In the genomic region with DNA sequence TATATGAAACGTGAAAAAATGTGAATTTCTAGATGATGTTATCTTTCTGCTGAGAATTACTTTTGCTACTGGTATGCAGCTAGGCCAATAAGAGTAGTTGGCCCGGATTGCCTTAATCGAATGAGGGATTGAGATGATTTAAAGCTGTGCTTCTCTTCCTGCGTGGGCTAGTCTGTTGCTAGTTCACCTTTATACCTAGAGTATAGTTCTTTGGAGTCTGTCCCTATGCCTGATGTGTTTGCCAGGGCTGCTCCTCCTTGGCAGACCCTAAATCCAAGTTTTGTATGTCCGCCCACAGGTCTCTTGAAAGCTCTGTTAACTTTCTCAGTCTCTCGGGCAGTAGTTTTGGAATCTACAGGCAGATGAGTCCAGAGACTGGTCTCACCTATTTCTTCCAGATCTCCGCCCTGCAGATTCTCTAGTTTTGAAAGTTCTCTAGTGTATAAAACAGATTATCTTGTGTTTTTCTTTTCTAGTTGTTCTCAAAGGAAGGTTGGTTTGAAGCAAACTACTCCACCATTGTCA, we compare ENCODE assay signal across 12 cellular contexts.
A peak's percentile ranks its signal among the peaks of the same experiment; 100 is the strongest.
DNase-seq lines count a peak whose midpoint lies in the region; ATAC-seq, FAIRE-seq and TF ChIP-seq lines count a peak whose summit lies in the region.
"Had no signal": no experiment of that assay in that cellular context is flagged by ENCODE, and none has a peak within 500 bp of the region (broad histone marks: within the 10 kb centered on the region; RNA-seq: fewer than 3 reads in every experiment).

No MANE protein-coding gene starts in this region.

- WGBS in heart left ventricle, 4 donors: 68 to 77% (median 74%) methylated on average over 7 of the region's 7 CpGs
- 87 to 89% methylated on average over 7 of the region's 7 CpGs for WGBS in esophagus, 2 donors

- FAIRE-seq in urothelium cell line (lab: Jason Lieb, UNC): no peak

- H3K36me3 ChIP-seq in heart left ventricle (peaks cover 0 to 22% (median under 1%) of the 10 kb centered on the region in 9 donors), esophagus (ENCODE audit: control insufficient read depth in 2 of 2, insufficient read depth in 2 of 2, low read length in 1 of 2) (no peaks in the 10 kb centered on the region), thoracic aorta (peaks cover 2% of the 10 kb centered on the region)
- peaks cover 8% of the 10 kb centered on the region for H3K36me3 ChIP-seq in effector memory CD4-positive, alpha-beta T cell (ENCODE audit: control insufficient read depth, insufficient read depth, low read length)

- H3K27ac ChIP-seq in heart left ventricle (peak overlapping the region in 11 of 12 donors; percentile 12 to 86 (median 48)), esophagus (ENCODE audit: low read depth in 2 of 2, low read length in 1 of 2) (peak overlapping the region; percentile 4 to 9), thoracic aorta (peak overlapping the region; percentile 51 to 64)
- no peak overlapping the region for H3K27ac ChIP-seq in effector memory CD4-positive, alpha-beta T cell (ENCODE audit: insufficient read depth, low read length, poor library complexity, severe bottlenecking)
- H3K27ac ChIP-seq: epithelial cell of prostate had no signal

- H3K9me3 ChIP-seq in heart left ventricle: peaks cover 0 to 4% (median 0%) of the 10 kb centered on the region in 12 donors
- no peaks in the 10 kb centered on the region for H3K9me3 ChIP-seq in esophagus (ENCODE audit: control insufficient read depth in 2 of 2, insufficient read depth in 1 of 2, low read depth in 1 of 2, low read length in 1 of 2)
- no peaks in the 10 kb centered on the region for H3K9me3 ChIP-seq in thoracic aorta
- H3K9me3 ChIP-seq in effector memory CD4-positive, alpha-beta T cell (ENCODE audit: control insufficient read depth, low read length): no peaks in the 10 kb centered on the region

- in situ Hi-C loops in GM13977 (cut with MboI; ENCODE audit: low pct_unique_long_range_greater_than_20kb, low sequenced_read_pairs, unreplicated experiment): no loop called here

- no peak overlapping the region for H3K4me3 ChIP-seq in heart left ventricle
- H3K4me3 ChIP-seq in esophagus (ENCODE audit: low read depth in 1 of 2, low read length in 2 of 2): no peak overlapping the region
- H3K4me3 ChIP-seq in thoracic aorta: peak overlapping the region; percentile 6
- no peak overlapping the region for H3K4me3 ChIP-seq in effector memory CD4-positive, alpha-beta T cell (ENCODE audit: insufficient read depth, low read depth, low read length, poor library complexity, severe bottlenecking)

- TF ChIP-seq CTCF in heart left ventricle (IDR thresholded peaks at IDR 0.05) (no peak), thoracic aorta (IDR thresholded peaks at IDR 0.05) (no peak), GM13977 (IDR thresholded peaks at IDR 0.05; ENCODE audit: extremely low read depth, insufficient read depth, missing control alignments) (no peak)

- DNase-seq in heart left ventricle: no peak
- DNase-seq in left cardiac atrium: no peak
- DNase-seq in thoracic aorta (ENCODE audit: low spot score): no peak
- no peak for DNase-seq in effector memory CD4-positive, alpha-beta T cell
- no peak for DNase-seq in GM13977 (ENCODE audit: low spot score)
- DNase-seq in urothelium cell line (ENCODE audit: low spot score): no peak
- DNase-seq: activated T-cell treated with anti-CD3 and anti-CD28 coated beads for 4 hours, DND-41, NCI-H2107 had no signal

- ATAC-seq in heart left ventricle: no peak
- no peak for ATAC-seq in left cardiac atrium
- peak; percentile 5 for ATAC-seq in HG03354 (IDR thresholded peaks at IDR 0.05; ENCODE audit: poor library complexity, severe bottlenecking, unreplicated experiment)
- no peak for ATAC-seq in thoracic aorta (ENCODE audit: insufficient number of reproducible peaks, low FRiP score, low read depth)

- no peaks in the 10 kb centered on the region for H3K27me3 ChIP-seq in heart left ventricle
- H3K27me3 ChIP-seq in esophagus (ENCODE audit: control insufficient read depth in 1 of 2, insufficient read depth in 2 of 2, low read length in 2 of 2): no peaks in the 10 kb centered on the region
- no peaks in the 10 kb centered on the region for H3K27me3 ChIP-seq in thoracic aorta (replicated peaks; ENCODE audit: insufficient read depth)
- no peaks in the 10 kb centered on the region for H3K27me3 ChIP-seq in effector memory CD4-positive, alpha-beta T cell (replicated peaks; ENCODE audit: control insufficient read depth, insufficient read depth, low read length, poor library complexity, severe bottlenecking)

- H3K4me1 ChIP-seq in heart left ventricle: peaks cover 4 to 92% (median 61%) of the 10 kb centered on the region in 12 donors
- H3K4me1 ChIP-seq in esophagus (ENCODE audit: control insufficient read depth in 2 of 2, insufficient read depth in 2 of 2, low read length in 1 of 2): no peaks in the 10 kb centered on the region
- peaks cover 50 to 55% of the 10 kb centered on the region in 2 donors for H3K4me1 ChIP-seq in thoracic aorta (ENCODE audit: control insufficient read depth in 1 of 2, low read depth in 2 of 2)
- no peaks in the 10 kb centered on the region for H3K4me1 ChIP-seq in effector memory CD4-positive, alpha-beta T cell (ENCODE audit: control insufficient read depth, insufficient read depth, low read length, poor library complexity, severe bottlenecking)

- no peak for TF ChIP-seq POLR2A in heart left ventricle (IDR thresholded peaks at IDR 0.05)

- intact Hi-C loops in heart left ventricle (cut with DNase I): loop anchor here in 1 of 10 donors (5.0 kb wide), 1 partner anchor 37 kb away; no protein-coding TSS in a partner anchor
- intact Hi-C loops in left cardiac atrium (cut with DNase I): no loop called here
